In the genomic region with DNA sequence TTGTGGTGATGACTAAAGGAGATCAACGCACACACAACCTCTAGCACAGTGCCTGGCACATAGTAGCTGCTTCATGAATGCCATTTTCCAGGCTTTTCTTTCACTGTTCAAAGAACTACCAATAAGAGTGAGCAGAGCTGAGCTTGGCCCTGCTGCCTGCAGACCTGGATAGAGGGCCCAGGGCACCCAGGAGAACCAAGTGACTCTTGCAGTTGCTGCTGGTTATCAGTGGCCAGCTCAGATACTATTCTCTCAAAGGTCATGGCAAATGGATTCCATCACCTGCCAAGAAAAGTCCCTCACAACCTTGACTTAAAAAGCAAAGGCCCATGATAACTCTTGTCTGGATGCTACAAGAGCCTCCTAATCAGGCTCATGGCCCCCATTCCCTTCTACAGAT, we compare ENCODE assay signal across 1 cellular context.
TF ChIP-seq lines count a peak whose summit lies in the region.

No MANE protein-coding gene starts in this region.

TF ChIP-seq in H1, 55 proteins besides CTCF, POLR2A, EP300 and RAD21:
- TF ChIP-seq CEBPB (IDR thresholded peaks at IDR 0.05; ENCODE audit: low read depth, low read length) (no peak), SIN3A (conservative IDR thresholded peaks at IDR 0.05 in 1 of 2, IDR thresholded peaks at IDR 0.05 in 1 of 2; ENCODE audit: low read depth in 1 of 2, low read length in 2 of 2) (no peak), EGR1 (IDR thresholded peaks at IDR 0.05; ENCODE audit: borderline replicate concordance, low read depth, low read length) (no peak), NANOG (IDR thresholded peaks at IDR 0.05; ENCODE audit: insufficient read depth, low read depth, low read length, poor library complexity, severe bottlenecking) (no peak), CREB1 (IDR thresholded peaks at IDR 0.05) (no peak), HDAC2 (IDR thresholded peaks at IDR 0.05; ENCODE audit: borderline replicate concordance in 1 of 2, low read depth in 2 of 2, low read length in 2 of 2) (no peak), BCL11A (IDR thresholded peaks at IDR 0.05; ENCODE audit: low read depth in 2 of 2, low read length in 2 of 2) (no peak), POU5F1 (IDR thresholded peaks at IDR 0.05; ENCODE audit: low read depth, low read length) (no peak), CHD1 (IDR thresholded peaks at IDR 0.05; ENCODE audit: low read depth, low read length) (no peak), SIX5 (IDR thresholded peaks at IDR 0.05; ENCODE audit: low read depth, low read length) (no peak), KDM5A (IDR thresholded peaks at IDR 0.05; ENCODE audit: low read length) (no peak), RNF2 (IDR thresholded peaks at IDR 0.05; ENCODE audit: borderline replicate concordance, low read depth, low read length, missing control alignments, poor library complexity, severe bottlenecking) (no peak), TCF12 (IDR thresholded peaks at IDR 0.05; ENCODE audit: low read depth, low read length) (no peak), RXRA (IDR thresholded peaks at IDR 0.05; ENCODE audit: insufficient read depth, low read depth, low read length) (no peak), TBP (IDR thresholded peaks at IDR 0.05; ENCODE audit: low read depth, low read length) (no peak), BACH1 (IDR thresholded peaks at IDR 0.05; ENCODE audit: low read length) (no peak), TAF1 (IDR thresholded peaks at IDR 0.05; ENCODE audit: low read depth, low read length) (no peak), SP4 (IDR thresholded peaks at IDR 0.05; ENCODE audit: low read length) (no peak)
- TF ChIP-seq, protein P1, sequence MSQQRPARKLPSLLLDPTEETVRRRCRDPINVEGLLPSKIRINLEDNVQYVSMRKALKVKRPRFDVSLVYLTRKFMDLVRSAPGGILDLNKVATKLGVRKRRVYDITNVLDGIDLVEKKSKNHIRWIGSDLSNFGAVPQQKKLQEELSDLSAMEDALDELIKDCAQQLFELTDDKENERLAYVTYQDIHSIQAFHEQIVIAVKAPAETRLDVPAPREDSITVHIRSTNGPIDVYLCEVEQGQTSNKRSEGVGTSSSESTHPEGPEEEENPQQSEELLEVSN (IDR thresholded peaks at IDR 0.05) = no peak
- TF ChIP-seq, protein P2, sequence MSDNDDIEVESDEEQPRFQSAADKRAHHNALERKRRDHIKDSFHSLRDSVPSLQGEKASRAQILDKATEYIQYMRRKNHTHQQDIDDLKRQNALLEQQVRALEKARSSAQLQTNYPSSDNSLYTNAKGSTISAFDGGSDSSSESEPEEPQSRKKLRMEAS (IDR thresholded peaks at IDR 0.05) = no peak
